19 cellular contexts compared by ENCODE assay signal in the genomic region with DNA sequence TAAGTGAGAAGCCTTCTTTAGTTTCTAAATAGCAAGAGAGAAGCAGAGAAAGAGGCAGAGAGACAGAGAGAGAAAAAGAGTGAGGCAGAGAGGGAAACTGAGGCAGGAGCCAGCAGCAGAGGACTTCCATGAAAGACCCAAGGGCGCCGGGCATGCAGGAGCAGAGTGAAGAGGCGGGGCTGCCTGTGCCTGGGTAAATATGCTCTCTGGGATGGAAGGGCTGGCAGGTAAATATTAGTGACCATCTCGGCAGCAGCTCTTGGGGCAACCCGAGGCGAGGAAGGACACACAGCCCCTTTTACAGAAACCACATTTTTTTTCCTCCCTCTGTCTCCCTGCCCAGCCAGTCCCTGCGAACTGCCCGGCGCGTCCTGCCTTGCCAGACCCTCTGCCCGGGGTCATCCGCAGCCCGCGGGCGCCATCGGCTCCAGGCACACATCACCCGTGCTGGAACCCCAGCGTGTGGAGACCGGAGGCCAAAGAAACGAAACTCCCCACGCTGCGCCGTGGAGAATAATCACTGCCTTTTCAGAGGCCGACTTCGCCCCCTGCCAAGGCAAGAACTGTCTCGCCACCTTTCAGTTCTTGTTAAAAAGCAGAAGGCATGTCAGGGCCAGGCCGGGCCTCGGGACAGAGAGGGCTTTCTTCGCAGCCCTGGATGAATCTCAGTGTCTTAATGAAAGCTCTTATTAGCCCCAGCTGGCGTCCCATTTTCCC.
DNase-seq lines count a peak whose midpoint lies in the region; ATAC-seq and TF ChIP-seq lines count a peak whose summit lies in the region.
"Had no signal": no experiment of that assay in that cellular context is flagged by ENCODE, and none has a peak within 500 bp of the region (broad histone marks: within the 10 kb centered on the region; RNA-seq: fewer than 3 reads in every experiment).

No MANE protein-coding gene starts in this region.

- no peaks in the 10 kb centered on the region for H3K9me3 ChIP-seq in skeletal muscle satellite cell (replicated peaks; ENCODE audit: low read length)
- H3K9me3 ChIP-seq in hepatocyte (ENCODE audit: low read depth): no peaks in the 10 kb centered on the region
- H3K9me3 ChIP-seq: thyroid gland had no signal

- no peak overlapping the region for H2BK5ac ChIP-seq in mesendoderm (ENCODE audit: low read length)

- H3K4me1 ChIP-seq in skeletal muscle satellite cell (ENCODE audit: control insufficient read depth, insufficient read depth, low read length): peaks cover 7% of the 10 kb centered on the region
- peaks cover 5% of the 10 kb centered on the region for H3K4me1 ChIP-seq in hepatocyte (ENCODE audit: insufficient read depth)
- H3K4me1 ChIP-seq in mesendoderm (ENCODE audit: control insufficient read depth, low read depth, low read length): no peaks in the 10 kb centered on the region
- H3K4me1 ChIP-seq: A549, thyroid gland had no signal

- no peak overlapping the region for H3K4ac ChIP-seq in mesendoderm (ENCODE audit: low read depth, low read length)

- peak overlapping the region in 3 of 5 experiments; percentile 57 to 79 (median 64) for H3K27ac Mint-ChIP-seq in brain
- H3K27ac Mint-ChIP-seq: activated T-helper 2 cell treated with anti-CD3 and anti-CD28 coated beads, Interferon-gamma antibody, Interleukin-2, Interleukin-4, amounts not matched to agents 10 μg/mL and 5 μg/mL and 100 μg/mL, durations not matched to agents 14 hours and 24 hours and 36 hours; nephron; T-cell had no signal

- no peak overlapping the region for H2BK15ac ChIP-seq in mesendoderm (replicated peaks; ENCODE audit: low read depth)

- H4K8ac ChIP-seq in mesendoderm (ENCODE audit: low read depth, low read length): no peak overlapping the region

- no peaks in the 10 kb centered on the region for H3K9me2 ChIP-seq in hepatocyte (replicated peaks; ENCODE audit: insufficient read depth)

- H3K4me3 Mint-ChIP-seq in brain: peak overlapping the region in 1 of 5 experiments; percentile 39
- H3K4me3 Mint-ChIP-seq: nephron, T-cell had no signal

- H3K9ac ChIP-seq in skeletal muscle satellite cell (ENCODE audit: low read depth, low read length) (no peak overlapping the region), mesendoderm (ENCODE audit: low read length) (no peak overlapping the region)

- H3K27ac ChIP-seq in hepatocyte (no peak overlapping the region), mesendoderm (ENCODE audit: low read depth, low read length) (no peak overlapping the region)
- H3K27ac ChIP-seq: A549, thyroid gland, VCaP had no signal

- H3K79me2 ChIP-seq in hepatocyte (no peaks in the 10 kb centered on the region), mesendoderm (ENCODE audit: control insufficient read depth, insufficient read depth, low read length) (no peaks in the 10 kb centered on the region)

- no peak overlapping the region for H2AFZ ChIP-seq in hepatocyte

- H4K20me1 ChIP-seq in hepatocyte (ENCODE audit: insufficient read depth, poor library complexity, severe bottlenecking): no peaks in the 10 kb centered on the region

- peaks cover 7 to 13% (median 11%) of the 10 kb centered on the region in 5 experiments for H3K9me3 Mint-ChIP-seq in brain

- peak overlapping the region; percentile 35 for H3K4me2 ChIP-seq in skeletal muscle satellite cell (ENCODE audit: low read length)
- no peak overlapping the region for H3K4me2 ChIP-seq in hepatocyte
- no peak overlapping the region for H3K4me2 ChIP-seq in mesendoderm (ENCODE audit: low read length)
- H3K4me2 ChIP-seq: A549 had no signal

- no peak overlapping the region for H2BK120ac ChIP-seq in mesendoderm (ENCODE audit: low read depth, low read length)

- H4K5ac ChIP-seq in mesendoderm (ENCODE audit: low read length): no peak overlapping the region

- no peak for TF ChIP-seq CTCF in brain (conservative IDR thresholded peaks at IDR 0.05)
- no peak for TF ChIP-seq CTCF in hepatocyte (IDR thresholded peaks at IDR 0.05; ENCODE audit: poor library complexity)

- H3K27me3 Mint-ChIP-seq in brain: peaks cover 21% of the 10 kb centered on the region

- 88% methylated on average over 30 of the region's 30 CpGs for WGBS in hepatocyte (ENCODE audit: low lambda C conversion rate, missing lambda C conversion rate)
- WGBS in mesendoderm (ENCODE audit: extremely low coverage, insufficient coverage, low lambda C conversion rate): no CpG with 5 or more reads among the region's 30 CpGs

- ATAC-seq in GM21825 (IDR thresholded peaks at IDR 0.05; ENCODE audit: unreplicated experiment): no peak
- ATAC-seq: A549, T-cell had no signal

- H3K36me3 ChIP-seq in skeletal muscle satellite cell (ENCODE audit: insufficient read depth, low read length): no peaks in the 10 kb centered on the region
- no peaks in the 10 kb centered on the region for H3K36me3 ChIP-seq in hepatocyte (replicated peaks; ENCODE audit: insufficient read depth, low read depth)
- H3K36me3 ChIP-seq in mesendoderm (ENCODE audit: control insufficient read depth, insufficient read depth, low read length): no peaks in the 10 kb centered on the region
- H3K36me3 ChIP-seq: thyroid gland had no signal

- H3K56ac ChIP-seq in mesendoderm (ENCODE audit: low read length): no peak overlapping the region

- H3K36me3 Mint-ChIP-seq in brain: no peaks in the 10 kb centered on the region
- H3K36me3 Mint-ChIP-seq: T-cell had no signal

- DNase-seq in NCI-H748 (lab: John Stamatoyannopoulos, UW; ENCODE audit: unreplicated experiment) (peak; percentile 60), NCI-H748 treated with DMSO at 0.1 percent for 48 hours (lab: John Stamatoyannopoulos, UW) (no peak), hippocampal formation (lab: John Stamatoyannopoulos, UW) (peak; percentile 72 to 76), hepatocyte (ENCODE audit: low spot score) (no peak), mesendoderm (no peak)
- DNase-seq: activated CD8-positive, alpha-beta memory T cell treated with anti-CD3 and anti-CD28 coated beads for 24 hours; effector memory CD4-positive, alpha-beta T cell; NCI-H2081; NCI-H526; stimulated activated CD4-positive, alpha-beta T cell treated with anti-CD3 and anti-CD28 coated beads, Interleukin-4, amount 100 ng/mL, for 1 hour; T-cell; thyroid gland had no signal

- no peak overlapping the region for H3K18ac ChIP-seq in mesendoderm (ENCODE audit: low read length)

- peaks cover 40% of the 10 kb centered on the region for H3K4me1 Mint-ChIP-seq in brain
- H3K4me1 Mint-ChIP-seq: T-cell had no signal

- no peaks in the 10 kb centered on the region for H3K79me1 ChIP-seq in mesendoderm (ENCODE audit: low read length)

- H3K27me3 ChIP-seq in skeletal muscle satellite cell (ENCODE audit: control insufficient read depth, insufficient read depth, low read length) (no peaks in the 10 kb centered on the region), hepatocyte (no peaks in the 10 kb centered on the region), mesendoderm (ENCODE audit: insufficient read depth, low read length, poor library complexity) (no peaks in the 10 kb centered on the region)
- H3K27me3 ChIP-seq: thyroid gland had no signal

- no peak overlapping the region for H2AK5ac ChIP-seq in mesendoderm (ENCODE audit: low read length)

- H3K23ac ChIP-seq in mesendoderm (ENCODE audit: low read length): no peak overlapping the region

- H3K4me3 ChIP-seq in skeletal muscle satellite cell (ENCODE audit: low read length) (no peak overlapping the region), hepatocyte (no peak overlapping the region), mesendoderm (ENCODE audit: low read length) (no peak overlapping the region)
- H3K4me3 ChIP-seq: A549, thyroid gland had no signal

Comparison
In these comparisons a context has a peak if more than half of its experiments do, and no peak if none do; other contexts are left out.
1. DNase-seq: peak in NCI-H748 (single experiment) and hippocampal formation (2 of 2); none in NCI-H748 treated with DMSO at 0.1 percent for 48 hours (single experiment), hepatocyte (single experiment) and mesendoderm (single experiment).